13 cellular contexts compared by ENCODE assay signal in the genomic region with DNA sequence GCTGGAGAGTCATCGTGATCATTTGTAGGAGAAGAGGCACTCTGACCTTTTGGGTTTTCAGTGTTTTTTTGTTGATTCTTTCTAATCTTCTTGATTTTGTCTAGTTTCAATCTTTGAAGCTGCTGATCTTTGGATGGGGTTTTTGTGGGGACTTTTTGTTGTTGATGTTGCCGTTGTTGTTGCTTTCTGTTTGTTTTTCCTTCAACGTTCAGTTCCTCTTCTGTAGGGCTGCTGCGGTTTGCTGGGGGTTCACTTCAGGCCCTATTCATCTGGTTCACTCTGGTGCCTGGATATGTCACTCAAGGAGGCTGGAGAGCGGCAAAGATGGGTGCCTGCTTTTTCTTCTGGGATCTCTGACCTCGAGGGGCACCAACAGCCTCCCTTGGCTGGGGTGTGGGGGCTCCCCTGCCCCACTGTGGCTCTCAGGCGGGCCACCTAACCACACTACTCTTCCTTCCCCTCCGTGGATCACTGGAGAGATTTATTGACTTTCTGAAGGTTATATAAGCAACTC. TPM values are rescaled to one million over a fixed set of nuclear protein-coding genes. Genes with fewer than 3 reads are reported as not detected.
DNase-seq lines count a peak whose midpoint lies in the region; ATAC-seq and TF ChIP-seq lines count a peak whose summit lies in the region.
"Had no signal": no experiment of that assay in that cellular context is flagged by ENCODE, and none has a peak within 500 bp of the region (broad histone marks: within the 10 kb centered on the region; RNA-seq: fewer than 3 reads in every experiment).

No MANE protein-coding gene starts in this region.

- TF ChIP-seq CTCF in CD8-positive, alpha-beta T cell (IDR thresholded peaks at IDR 0.05): no peak

- H3K4me1 Mint-ChIP-seq in CD8-positive, alpha-beta T cell (ENCODE audit: low read depth): peaks cover 6% of the 10 kb centered on the region

- H3K36me3 ChIP-seq in CD8-positive, alpha-beta T cell (ENCODE audit: insufficient read depth, low read length): no peaks in the 10 kb centered on the region
- H3K36me3 ChIP-seq: BLaER1 treated with 17β-estradiol and CSF1 and Interleukin-3, amounts not matched to agents 10 nM and 100 nM had no signal

- no peaks in the 10 kb centered on the region for H3K4me1 ChIP-seq in CD8-positive, alpha-beta T cell (ENCODE audit: insufficient read depth, low read length)

- no peak overlapping the region for H3K27ac ChIP-seq in CD8-positive, alpha-beta T cell (ENCODE audit: low read depth, low read length)

- no peaks in the 10 kb centered on the region for H3K9me3 Mint-ChIP-seq in CD8-positive, alpha-beta T cell
- peaks cover 0 to 28% of the 10 kb centered on the region in 2 donors for H3K9me3 Mint-ChIP-seq in activated naive CD4-positive, alpha-beta T cell treated with anti-CD3 and anti-CD28 coated beads, Interleukin-2, amount 50 U/mL, for 72 hours

- H3K9me3 ChIP-seq in CD8-positive, alpha-beta T cell (ENCODE audit: low read length): no peaks in the 10 kb centered on the region

- no peak overlapping the region for H3K4me3 Mint-ChIP-seq in CD8-positive, alpha-beta T cell

- no peak for ATAC-seq in CD8-positive, alpha-beta T cell
- ATAC-seq in GM19324 (IDR thresholded peaks at IDR 0.05; ENCODE audit: low FRiP score, unreplicated experiment) (peak; percentile 90), HG02885 (IDR thresholded peaks at IDR 0.05; ENCODE audit: poor library complexity, unreplicated experiment) (peak; percentile 93)
- ATAC-seq in activated naive CD4-positive, alpha-beta T cell treated with anti-CD3 and anti-CD28 coated beads, Interleukin-2, amount 50 U/mL, for 72 hours: no peak

- POLR2A ChIA-PET in CD8-positive, alpha-beta T cell (lab: Charles Lee): no interaction called here

- no peaks in the 10 kb centered on the region for H3K36me3 Mint-ChIP-seq in CD8-positive, alpha-beta T cell
- peaks cover 15 to 17% of the 10 kb centered on the region in 2 donors for H3K36me3 Mint-ChIP-seq in activated naive CD4-positive, alpha-beta T cell treated with anti-CD3 and anti-CD28 coated beads, Interleukin-2, amount 50 U/mL, for 72 hours

- H3K27ac Mint-ChIP-seq in CD8-positive, alpha-beta T cell: peak overlapping the region; percentile 5
- H3K27ac Mint-ChIP-seq in activated naive CD4-positive, alpha-beta T cell treated with anti-CD3 and anti-CD28 coated beads, Interleukin-2, amount 50 U/mL, for 72 hours: no peak overlapping the region

- CTCF ChIA-PET in CD8-positive, alpha-beta T cell (lab: Charles Lee): interaction anchor here (1.1 kb wide), 1 partner anchor 139 kb away, joined by 3 read pairs; no protein-coding TSS in a partner anchor

- H3K27me3 ChIP-seq in CD8-positive, alpha-beta T cell (ENCODE audit: insufficient read depth, low read length): no peaks in the 10 kb centered on the region
- H3K27me3 ChIP-seq: BLaER1 treated with 17β-estradiol and CSF1 and Interleukin-3, amounts not matched to agents 10 nM and 100 nM had no signal

- DNase-seq in CD8-positive, alpha-beta T cell: no peak
- DNase-seq in MV-4-11 (lab: John Stamatoyannopoulos, UW) (peak; percentile 42), SKM-1 (lab: John Stamatoyannopoulos, UW; ENCODE audit: unreplicated experiment) (no peak), globus pallidus (ENCODE audit: low spot score) (no peak), LoVo (ENCODE audit: low spot score) (no peak)
- DNase-seq in activated naive CD4-positive, alpha-beta T cell treated with anti-CD3 and anti-CD28 coated beads, Interleukin-2, amount 50 U/mL, for 72 hours (ENCODE audit: low spot score in 2 of 2): no peak
- DNase-seq: activated gamma-delta T cell, NCI-H1105 had no signal

- intact Hi-C loops in CD8-positive, alpha-beta T cell (cut with DNase I, micrococcal nuclease): no loop called here

- no peaks in the 10 kb centered on the region for H3K27me3 Mint-ChIP-seq in CD8-positive, alpha-beta T cell (ENCODE audit: low read depth)

- no peak overlapping the region for H3K4me3 ChIP-seq in CD8-positive, alpha-beta T cell (ENCODE audit: low read depth, low read length)
- H3K4me3 ChIP-seq: BLaER1 treated with 17β-estradiol and CSF1 and Interleukin-3, amounts not matched to agents 10 nM and 100 nM had no signal

RNA-seq across cellular contexts. Expression of a gene that starts 21.5 kb away (rescaled TPM):
- total RNA-seq in CD8-positive, alpha-beta T cell: not detected
- not detected for total RNA-seq in activated naive CD4-positive, alpha-beta T cell treated with anti-CD3 and anti-CD28 coated beads, Interleukin-2, amount 50 U/mL, for 72 hours
- total RNA-seq: pulmonary artery endothelial cell, SK-MEL-5 had no signal

Comparison
In these comparisons a context has a peak if more than half of its experiments do, and no peak if none do; other contexts are left out.
1. ATAC-seq: peak in GM19324 (single experiment) and HG02885 (single experiment); none in CD8-positive, alpha-beta T cell (single experiment) and activated naive CD4-positive, alpha-beta T cell treated with anti-CD3 and anti-CD28 coated beads, Interleukin-2, amount 50 U/mL, for 72 hours (0 of 2).